ENCODE assay signal across 23 cellular contexts in genomic region chr4:115343171-115343570, GRCh38.
"Had no signal": no experiment of that assay in that cellular context is flagged by ENCODE, and none has a peak within 500 bp of the region (broad histone marks: within the 10 kb centered on the region; RNA-seq: fewer than 3 reads in every experiment).

No MANE protein-coding gene starts in this region.

- ATAC-seq: foreskin keratinocyte; gastroesophageal sphincter; heart left ventricle; left cardiac atrium; left lung; left ventricle myocardium superior; lower lobe of right lung; mucosa of descending colon; naive thymus-derived CD4-positive, alpha-beta T cell had no signal

- H3K4me3 Mint-ChIP-seq: immature natural killer cell; mesothelial cell of epicardium; naive thymus-derived CD4-positive, alpha-beta T cell had no signal

- H2AFZ ChIP-seq: hepatocyte had no signal

- H3K27ac Mint-ChIP-seq: immature natural killer cell; mesothelial cell of epicardium; naive thymus-derived CD4-positive, alpha-beta T cell had no signal

- H3K36me3 ChIP-seq: esophagus muscularis mucosa, gastroesophageal sphincter, heart left ventricle, left lung, lower lobe of right lung had no signal

- H3K4me2 ChIP-seq: hepatocyte had no signal

- H3K4me1 ChIP-seq: esophagus muscularis mucosa, foreskin keratinocyte, gastroesophageal sphincter, heart left ventricle, left lung, lower lobe of right lung had no signal

- H3K27ac ChIP-seq: coronary artery, dorsolateral prefrontal cortex, esophagus muscularis mucosa, foreskin keratinocyte, gastroesophageal sphincter, heart left ventricle, hepatocyte, left lung, lower lobe of right lung had no signal

- H3K9me3 Mint-ChIP-seq: mesothelial cell of epicardium had no signal

- H3K79me2 ChIP-seq: hepatocyte had no signal

- H3K9me3 ChIP-seq: esophagus muscularis mucosa, gastroesophageal sphincter, left lung, lower lobe of right lung, mucosa of descending colon had no signal

- H3K27me3 Mint-ChIP-seq: naive thymus-derived CD4-positive, alpha-beta T cell had no signal

- H3K36me3 Mint-ChIP-seq: immature natural killer cell; mesothelial cell of epicardium; naive thymus-derived CD4-positive, alpha-beta T cell had no signal

- H3K4me1 Mint-ChIP-seq: immature natural killer cell; mesothelial cell of epicardium; naive thymus-derived CD4-positive, alpha-beta T cell had no signal

- H3K27me3 ChIP-seq: dorsolateral prefrontal cortex, esophagus muscularis mucosa, foreskin keratinocyte, gastroesophageal sphincter, heart left ventricle, hepatocyte, left lung had no signal

- DNase-seq: dermis blood vessel endothelial cell; dorsolateral prefrontal cortex; effector CD4-positive, alpha-beta T cell; effector memory CD4-positive, alpha-beta T cell; foreskin keratinocyte; heart left ventricle; hypothalamus; immature natural killer cell; islet precursor cell; kidney; kidney glomerular epithelial cell; left cardiac atrium; left lung; left ventricle myocardium superior; lower lobe of right lung; mesenchymal stem cell; mucosa of descending colon; naive thymus-derived CD4-positive, alpha-beta T cell had no signal

- H3K4me3 ChIP-seq: coronary artery, dorsolateral prefrontal cortex, esophagus muscularis mucosa, gastroesophageal sphincter, heart left ventricle, hepatocyte, left lung, lower lobe of right lung, mucosa of descending colon had no signal
